In genomic region chr6:109978174-109979032, GRCh38 we compare ENCODE assay signal across 1 cellular context.
TF ChIP-seq lines count a peak whose summit lies in the region.

A gene with protein sequence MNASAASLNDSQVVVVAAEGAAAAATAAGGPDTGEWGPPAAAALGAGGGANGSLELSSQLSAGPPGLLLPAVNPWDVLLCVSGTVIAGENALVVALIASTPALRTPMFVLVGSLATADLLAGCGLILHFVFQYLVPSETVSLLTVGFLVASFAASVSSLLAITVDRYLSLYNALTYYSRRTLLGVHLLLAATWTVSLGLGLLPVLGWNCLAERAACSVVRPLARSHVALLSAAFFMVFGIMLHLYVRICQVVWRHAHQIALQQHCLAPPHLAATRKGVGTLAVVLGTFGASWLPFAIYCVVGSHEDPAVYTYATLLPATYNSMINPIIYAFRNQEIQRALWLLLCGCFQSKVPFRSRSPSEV (plus strand): TSS chr6:109978311. CDS start chr6:109979113, 802 bp downstream.

TF ChIP-seq in HEK293, 187 proteins besides CTCF, POLR2A, EP300 and RAD21 (continued from another document and continues in another):
- TF ChIP-seq, protein P1, sequence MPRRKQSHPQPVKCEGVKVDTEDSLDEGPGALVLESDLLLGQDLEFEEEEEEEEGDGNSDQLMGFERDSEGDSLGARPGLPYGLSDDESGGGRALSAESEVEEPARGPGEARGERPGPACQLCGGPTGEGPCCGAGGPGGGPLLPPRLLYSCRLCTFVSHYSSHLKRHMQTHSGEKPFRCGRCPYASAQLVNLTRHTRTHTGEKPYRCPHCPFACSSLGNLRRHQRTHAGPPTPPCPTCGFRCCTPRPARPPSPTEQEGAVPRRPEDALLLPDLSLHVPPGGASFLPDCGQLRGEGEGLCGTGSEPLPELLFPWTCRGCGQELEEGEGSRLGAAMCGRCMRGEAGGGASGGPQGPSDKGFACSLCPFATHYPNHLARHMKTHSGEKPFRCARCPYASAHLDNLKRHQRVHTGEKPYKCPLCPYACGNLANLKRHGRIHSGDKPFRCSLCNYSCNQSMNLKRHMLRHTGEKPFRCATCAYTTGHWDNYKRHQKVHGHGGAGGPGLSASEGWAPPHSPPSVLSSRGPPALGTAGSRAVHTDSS (tag by site-specific recombination; IDR thresholded peaks at IDR 0.05): no peak
- TF ChIP-seq, protein P2, sequence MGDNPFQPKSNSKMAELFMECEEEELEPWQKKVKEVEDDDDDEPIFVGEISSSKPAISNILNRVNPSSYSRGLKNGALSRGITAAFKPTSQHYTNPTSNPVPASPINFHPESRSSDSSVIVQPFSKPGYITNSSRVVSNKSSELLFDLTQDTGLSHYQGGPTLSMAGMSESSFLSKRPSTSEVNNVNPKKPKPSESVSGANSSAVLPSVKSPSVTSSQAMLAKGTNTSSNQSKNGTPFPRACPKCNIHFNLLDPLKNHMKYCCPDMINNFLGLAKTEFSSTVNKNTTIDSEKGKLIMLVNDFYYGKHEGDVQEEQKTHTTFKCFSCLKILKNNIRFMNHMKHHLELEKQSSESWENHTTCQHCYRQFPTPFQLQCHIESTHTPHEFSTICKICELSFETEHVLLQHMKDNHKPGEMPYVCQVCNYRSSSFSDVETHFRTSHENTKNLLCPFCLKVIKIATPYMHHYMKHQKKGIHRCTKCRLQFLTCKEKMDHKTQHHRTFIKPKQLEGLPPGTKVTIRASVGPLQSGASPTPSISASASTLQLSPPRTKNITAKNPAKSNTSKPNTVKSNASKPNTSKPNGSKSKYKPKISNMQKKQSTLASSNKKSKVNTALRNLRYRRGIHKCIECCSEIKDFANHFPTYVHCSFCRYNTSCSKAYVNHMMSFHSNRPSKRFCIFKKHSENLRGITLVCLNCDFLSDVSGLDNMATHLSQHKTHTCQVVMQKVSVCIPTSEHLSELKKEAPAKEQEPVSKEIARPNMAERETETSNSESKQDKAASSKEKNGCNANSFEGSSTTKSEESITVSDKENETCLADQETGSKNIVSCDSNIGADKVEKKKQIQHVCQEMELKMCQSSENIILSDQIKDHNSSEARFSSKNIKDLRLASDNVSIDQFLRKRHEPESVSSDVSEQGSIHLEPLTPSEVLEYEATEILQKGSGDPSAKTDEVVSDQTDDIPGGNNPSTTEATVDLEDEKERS (tag by site-specific recombination; IDR thresholded peaks at IDR 0.05): peak; percentile 9; the same call in 1 of the 2 replicates
- TF ChIP-seq WT1 (tag by site-specific recombination; IDR thresholded peaks at IDR 0.05) (no peak), PATZ1 (tag by site-specific recombination; IDR thresholded peaks at IDR 0.05) (peak; percentile 11; the same call in 1 of the 2 replicates), ZBTB17 (tag by site-specific recombination; IDR thresholded peaks at IDR 0.05) (peak; percentile 59), ZNF2 (tag by site-specific recombination; IDR thresholded peaks at IDR 0.05) (0 out of 2 replicates have a peak, but pooled peaks have one; percentile 21), ZIC2 (tag by site-specific recombination; IDR thresholded peaks at IDR 0.05) (peak; percentile 23; the same call in 1 of the 2 replicates), ZSCAN18 (tag by site-specific recombination; IDR thresholded peaks at IDR 0.05) (no peak), IKZF3 (tag by site-specific recombination; IDR thresholded peaks at IDR 0.05) (0 out of 2 replicates have a peak, but pooled peaks have one; percentile 20), ZBTB8A (tag by site-specific recombination; IDR thresholded peaks at IDR 0.05) (peak; percentile 45), ZBTB44 (tag by site-specific recombination; IDR thresholded peaks at IDR 0.05) (no peak), ZFP37 (tag by site-specific recombination; IDR thresholded peaks at IDR 0.05) (peak; percentile 36; the same call in 1 of the 2 replicates), TRIM28 (IDR thresholded peaks at IDR 0.05; ENCODE audit: borderline replicate concordance, low read length) (0 out of 2 replicates have a peak, but pooled peaks have one; percentile 25), ZNF664 (tag by site-specific recombination; IDR thresholded peaks at IDR 0.05) (no peak), SCRT1 (tag by site-specific recombination; IDR thresholded peaks at IDR 0.05; ENCODE audit: borderline replicate concordance) (0 out of 2 replicates have a peak, but pooled peaks have one; percentile 15), ZNF626 (tag by site-specific recombination; IDR thresholded peaks at IDR 0.05) (no peak), SP2 (tag by site-specific recombination; IDR thresholded peaks at IDR 0.05) (peak; percentile 55), SCRT2 (tag by site-specific recombination; IDR thresholded peaks at IDR 0.05) (peak; percentile 94), ZEB2 (tag by site-specific recombination; IDR thresholded peaks at IDR 0.05) (0 out of 2 replicates have a peak, but pooled peaks have one; percentile 31), ZSCAN16 (tag by site-specific recombination; IDR thresholded peaks at IDR 0.05) (no peak), ZFP41 (tag by site-specific recombination; IDR thresholded peaks at IDR 0.05; ENCODE audit: borderline replicate concordance) (no peak), GLIS1 (tag by site-specific recombination; IDR thresholded peaks at IDR 0.05) (peak; percentile 21; the same call in 1 of the 2 replicates), ZNF335 (tag by site-specific recombination; conservative IDR thresholded peaks at IDR 0.05) (peak; percentile 81), ZNF629 (tag by site-specific recombination; IDR thresholded peaks at IDR 0.05) (peak; percentile 40), ZNF747 (tag by site-specific recombination; IDR thresholded peaks at IDR 0.05) (no peak)
- TF ChIP-seq, protein P3, sequence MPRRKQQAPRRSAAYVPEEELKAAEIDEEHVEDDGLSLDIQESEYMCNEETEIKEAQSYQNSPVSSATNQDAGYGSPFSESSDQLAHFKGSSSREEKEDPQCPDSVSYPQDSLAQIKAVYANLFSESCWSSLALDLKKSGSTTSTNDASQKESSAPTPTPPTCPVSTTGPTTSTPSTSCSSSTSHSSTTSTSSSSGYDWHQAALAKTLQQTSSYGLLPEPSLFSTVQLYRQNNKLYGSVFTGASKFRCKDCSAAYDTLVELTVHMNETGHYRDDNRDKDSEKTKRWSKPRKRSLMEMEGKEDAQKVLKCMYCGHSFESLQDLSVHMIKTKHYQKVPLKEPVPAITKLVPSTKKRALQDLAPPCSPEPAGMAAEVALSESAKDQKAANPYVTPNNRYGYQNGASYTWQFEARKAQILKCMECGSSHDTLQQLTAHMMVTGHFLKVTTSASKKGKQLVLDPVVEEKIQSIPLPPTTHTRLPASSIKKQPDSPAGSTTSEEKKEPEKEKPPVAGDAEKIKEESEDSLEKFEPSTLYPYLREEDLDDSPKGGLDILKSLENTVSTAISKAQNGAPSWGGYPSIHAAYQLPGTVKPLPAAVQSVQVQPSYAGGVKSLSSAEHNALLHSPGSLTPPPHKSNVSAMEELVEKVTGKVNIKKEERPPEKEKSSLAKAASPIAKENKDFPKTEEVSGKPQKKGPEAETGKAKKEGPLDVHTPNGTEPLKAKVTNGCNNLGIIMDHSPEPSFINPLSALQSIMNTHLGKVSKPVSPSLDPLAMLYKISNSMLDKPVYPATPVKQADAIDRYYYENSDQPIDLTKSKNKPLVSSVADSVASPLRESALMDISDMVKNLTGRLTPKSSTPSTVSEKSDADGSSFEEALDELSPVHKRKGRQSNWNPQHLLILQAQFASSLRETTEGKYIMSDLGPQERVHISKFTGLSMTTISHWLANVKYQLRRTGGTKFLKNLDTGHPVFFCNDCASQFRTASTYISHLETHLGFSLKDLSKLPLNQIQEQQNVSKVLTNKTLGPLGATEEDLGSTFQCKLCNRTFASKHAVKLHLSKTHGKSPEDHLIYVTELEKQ (tag by site-specific recombination; IDR thresholded peaks at IDR 0.05; ENCODE audit: borderline replicate concordance): 0 out of 2 replicates have a peak, but pooled peaks have one; percentile 20
- TF ChIP-seq, protein P4, sequence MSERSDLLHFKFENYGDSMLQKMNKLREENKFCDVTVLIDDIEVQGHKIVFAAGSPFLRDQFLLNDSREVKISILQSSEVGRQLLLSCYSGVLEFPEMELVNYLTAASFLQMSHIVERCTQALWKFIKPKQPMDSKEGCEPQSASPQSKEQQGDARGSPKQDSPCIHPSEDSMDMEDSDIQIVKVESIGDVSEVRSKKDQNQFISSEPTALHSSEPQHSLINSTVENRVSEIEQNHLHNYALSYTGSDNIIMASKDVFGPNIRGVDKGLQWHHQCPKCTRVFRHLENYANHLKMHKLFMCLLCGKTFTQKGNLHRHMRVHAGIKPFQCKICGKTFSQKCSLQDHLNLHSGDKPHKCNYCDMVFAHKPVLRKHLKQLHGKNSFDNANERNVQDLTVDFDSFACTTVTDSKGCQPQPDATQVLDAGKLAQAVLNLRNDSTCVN (tag by site-specific recombination; optimal IDR thresholded peaks at IDR 0.05): peak; percentile 63
- TF ChIP-seq, protein P5, sequence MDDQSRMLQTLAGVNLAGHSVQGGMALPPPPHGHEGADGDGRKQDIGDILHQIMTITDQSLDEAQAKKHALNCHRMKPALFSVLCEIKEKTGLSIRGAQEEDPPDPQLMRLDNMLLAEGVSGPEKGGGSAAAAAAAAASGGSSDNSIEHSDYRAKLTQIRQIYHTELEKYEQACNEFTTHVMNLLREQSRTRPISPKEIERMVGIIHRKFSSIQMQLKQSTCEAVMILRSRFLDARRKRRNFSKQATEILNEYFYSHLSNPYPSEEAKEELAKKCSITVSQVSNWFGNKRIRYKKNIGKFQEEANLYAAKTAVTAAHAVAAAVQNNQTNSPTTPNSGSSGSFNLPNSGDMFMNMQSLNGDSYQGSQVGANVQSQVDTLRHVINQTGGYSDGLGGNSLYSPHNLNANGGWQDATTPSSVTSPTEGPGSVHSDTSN (CRISPR knock-in tag; IDR thresholded peaks at IDR 0.05): 0 out of 2 replicates have a peak, but pooled peaks have one; percentile 40
- TF ChIP-seq, protein P6, sequence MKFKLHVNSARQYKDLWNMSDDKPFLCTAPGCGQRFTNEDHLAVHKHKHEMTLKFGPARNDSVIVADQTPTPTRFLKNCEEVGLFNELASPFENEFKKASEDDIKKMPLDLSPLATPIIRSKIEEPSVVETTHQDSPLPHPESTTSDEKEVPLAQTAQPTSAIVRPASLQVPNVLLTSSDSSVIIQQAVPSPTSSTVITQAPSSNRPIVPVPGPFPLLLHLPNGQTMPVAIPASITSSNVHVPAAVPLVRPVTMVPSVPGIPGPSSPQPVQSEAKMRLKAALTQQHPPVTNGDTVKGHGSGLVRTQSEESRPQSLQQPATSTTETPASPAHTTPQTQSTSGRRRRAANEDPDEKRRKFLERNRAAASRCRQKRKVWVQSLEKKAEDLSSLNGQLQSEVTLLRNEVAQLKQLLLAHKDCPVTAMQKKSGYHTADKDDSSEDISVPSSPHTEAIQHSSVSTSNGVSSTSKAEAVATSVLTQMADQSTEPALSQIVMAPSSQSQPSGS (tag by site-specific recombination; IDR thresholded peaks at IDR 0.05; ENCODE audit: low read depth): peak; percentile 70
- TF ChIP-seq, protein P7, sequence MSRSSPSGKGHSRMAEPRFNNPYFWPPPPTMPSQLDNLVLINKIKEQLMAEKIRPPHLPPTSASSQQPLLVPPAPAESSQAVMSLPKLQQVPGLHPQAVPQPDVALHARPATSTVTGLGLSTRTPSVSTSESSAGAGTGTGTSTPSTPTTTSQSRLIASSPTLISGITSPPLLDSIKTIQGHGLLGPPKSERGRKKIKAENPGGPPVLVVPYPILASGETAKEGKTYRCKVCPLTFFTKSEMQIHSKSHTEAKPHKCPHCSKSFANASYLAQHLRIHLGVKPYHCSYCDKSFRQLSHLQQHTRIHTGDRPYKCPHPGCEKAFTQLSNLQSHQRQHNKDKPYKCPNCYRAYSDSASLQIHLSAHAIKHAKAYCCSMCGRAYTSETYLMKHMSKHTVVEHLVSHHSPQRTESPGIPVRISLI (tag by site-specific recombination; IDR thresholded peaks at IDR 0.05): no peak
- TF ChIP-seq, protein P8, sequence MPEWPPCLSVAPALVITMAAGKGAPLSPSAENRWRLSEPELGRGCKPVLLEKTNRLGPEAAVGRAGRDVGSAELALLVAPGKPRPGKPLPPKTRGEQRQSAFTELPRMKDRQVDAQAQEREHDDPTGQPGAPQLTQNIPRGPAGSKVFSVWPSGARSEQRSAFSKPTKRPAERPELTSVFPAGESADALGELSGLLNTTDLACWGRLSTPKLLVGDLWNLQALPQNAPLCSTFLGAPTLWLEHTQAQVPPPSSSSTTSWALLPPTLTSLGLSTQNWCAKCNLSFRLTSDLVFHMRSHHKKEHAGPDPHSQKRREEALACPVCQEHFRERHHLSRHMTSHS (tag by site-specific recombination; IDR thresholded peaks at IDR 0.05): no peak
